21 cellular contexts compared by ENCODE assay signal in genomic region chr10:111565542-111565941, GRCh38.
DNase-seq lines count a peak whose midpoint lies in the region; ATAC-seq, FAIRE-seq and TF ChIP-seq lines count a peak whose summit lies in the region.
"Had no signal": no experiment of that assay in that cellular context is flagged by ENCODE, and none has a peak within 500 bp of the region (broad histone marks: within the 10 kb centered on the region; RNA-seq: fewer than 3 reads in every experiment).

No MANE protein-coding gene starts in this region.

- CTCF ChIA-PET in H1 (lab: Charles Lee; ENCODE audit: partially characterized antibody) = interaction anchor here (1.6 kb wide), 1 partner anchor 33 kb away, joined by 5 read pairs; no protein-coding TSS in a partner anchor

- no peak overlapping the region for H3K27ac ChIP-seq in GM23338 (ENCODE audit: low read depth)
- no peak overlapping the region for H3K27ac ChIP-seq in H1 (ENCODE audit: low read depth, low read length)
- H3K27ac ChIP-seq in mesendoderm (ENCODE audit: low read depth, low read length) = no peak overlapping the region
- no peak overlapping the region for H3K27ac ChIP-seq in MM.1S (ENCODE audit: low read length)
- no peak overlapping the region for H3K27ac ChIP-seq in Peyer's patch
- H3K27ac ChIP-seq: C4-2B had no signal

- H2BK120ac ChIP-seq in H1 (replicated peaks; ENCODE audit: low read depth, low read length) = no peak overlapping the region
- H2BK120ac ChIP-seq in mesendoderm (ENCODE audit: low read depth, low read length) = no peak overlapping the region

- ATAC-seq in GM23338 (no peak), HG02981 (IDR thresholded peaks at IDR 0.05; ENCODE audit: unreplicated experiment) (no peak), HG03460 (IDR thresholded peaks at IDR 0.05; ENCODE audit: unreplicated experiment) (no peak)
- ATAC-seq: HCT116, HepG2 had no signal

- H3K4me2 ChIP-seq in GM23338 (no peak overlapping the region), H1 (ENCODE audit: insufficient read depth in 1 of 2, low read depth in 2 of 2, low read length in 2 of 2) (no peak overlapping the region), mesendoderm (ENCODE audit: low read length) (no peak overlapping the region), MM.1S (ENCODE audit: low read depth, low read length) (no peak overlapping the region)

- H3K36me3 ChIP-seq in GM23338 (ENCODE audit: insufficient read depth) = no peaks in the 10 kb centered on the region
- H3K36me3 ChIP-seq in H1 (ENCODE audit: control insufficient read depth in 2 of 4, insufficient read depth in 4 of 4, low read length in 3 of 4) = no peaks in the 10 kb centered on the region
- no peaks in the 10 kb centered on the region for H3K36me3 ChIP-seq in mesendoderm (ENCODE audit: control insufficient read depth, insufficient read depth, low read length)
- no peaks in the 10 kb centered on the region for H3K36me3 ChIP-seq in MM.1S (replicated peaks; ENCODE audit: insufficient read depth, low read length)
- H3K36me3 ChIP-seq in Peyer's patch = no peaks in the 10 kb centered on the region
- H3K36me3 ChIP-seq: BE2C had no signal

- no peak overlapping the region for H4K8ac ChIP-seq in H1 (ENCODE audit: extremely low read depth, insufficient read depth, low read length)
- H4K8ac ChIP-seq in mesendoderm (ENCODE audit: low read depth, low read length) = no peak overlapping the region

- H3F3A ChIP-seq in GM23338 (replicated peaks; ENCODE audit: low read depth) (no peaks in the 10 kb centered on the region), MM.1S (ENCODE audit: insufficient read depth, low read length) (no peaks in the 10 kb centered on the region)

- no peak for TF ChIP-seq EP300 in H1 (IDR thresholded peaks at IDR 0.05; ENCODE audit: borderline replicate concordance in 1 of 2, low read depth in 2 of 2, low read length in 2 of 2)

- H3K9ac ChIP-seq in H1 (replicated peaks in 1 of 4; ENCODE audit: extremely low read depth in 1 of 4, low read depth in 3 of 4, low read length in 3 of 4) (no peak overlapping the region), mesendoderm (ENCODE audit: low read length) (no peak overlapping the region), MM.1S (ENCODE audit: low read length) (no peak overlapping the region)

- H3K27me3 ChIP-seq in GM23338 (ENCODE audit: insufficient read depth) = no peaks in the 10 kb centered on the region
- H3K27me3 ChIP-seq in H1 (replicated peaks in 1 of 4; ENCODE audit: control insufficient read depth in 3 of 4, extremely low read depth in 1 of 4, insufficient read depth in 3 of 4, low read length in 3 of 4) = no peaks in the 10 kb centered on the region; a peak in 1 of 7 replicates
- H3K27me3 ChIP-seq in mesendoderm (ENCODE audit: insufficient read depth, low read length, poor library complexity) = no peaks in the 10 kb centered on the region
- H3K27me3 ChIP-seq in MM.1S (replicated peaks; ENCODE audit: insufficient read depth, low read length) = no peaks in the 10 kb centered on the region
- no peaks in the 10 kb centered on the region for H3K27me3 ChIP-seq in Peyer's patch
- H3K27me3 ChIP-seq: BE2C had no signal

- DNase-seq in GM23338 (ENCODE audit: low spot score) (no peak), H1 (ENCODE audit: low read depth in 1 of 2, low spot score in 2 of 2) (no peak), mesendoderm (peak; percentile 26), MM.1S (no peak), Peyer's patch (no peak)
- DNase-seq: ACHN; BE2C; CD4-positive, alpha-beta T cell; DMS153; DMS79; GDM1; HFFc6; KBM-7 had no signal

- POLR2A ChIA-PET in H1 (lab: Charles Lee; ENCODE audit: partially characterized antibody) = no interaction called here

- no peak overlapping the region for H4K91ac ChIP-seq in H1 (replicated peaks; ENCODE audit: insufficient read length, low read length)

- peaks cover 10% of the 10 kb centered on the region for H3K9me2 ChIP-seq in GM23338 (ENCODE audit: insufficient read depth)
- no peaks in the 10 kb centered on the region for H3K9me2 ChIP-seq in MM.1S (replicated peaks; ENCODE audit: insufficient read depth, low read length)

- TF ChIP-seq RAD21 in H1 (IDR thresholded peaks at IDR 0.05 in 1 of 2, conservative IDR thresholded peaks at IDR 0.05 in 1 of 2; ENCODE audit: low read depth in 2 of 2, low read length in 2 of 2) = no peak

- H3K9me3 ChIP-seq in H1 (ENCODE audit: insufficient read depth in 2 of 2, low read depth in 1 of 2, low read length in 1 of 2) = no peaks in the 10 kb centered on the region
- H3K9me3 ChIP-seq in MM.1S (replicated peaks; ENCODE audit: insufficient read depth, low read length) = no peaks in the 10 kb centered on the region
- H3K9me3 ChIP-seq in Peyer's patch = no peaks in the 10 kb centered on the region
- H3K9me3 ChIP-seq: BE2C had no signal

- H3K27me3 Mint-ChIP-seq in GM23338 (ENCODE audit: insufficient read depth, low read depth, poor library complexity) = peaks cover 4% of the 10 kb centered on the region

- no peaks in the 10 kb centered on the region for H3K79me2 ChIP-seq in GM23338 (replicated peaks; ENCODE audit: insufficient read depth)
- H3K79me2 ChIP-seq in H1 (ENCODE audit: control insufficient read depth in 1 of 2, insufficient read depth in 2 of 2, low read length in 2 of 2) = no peaks in the 10 kb centered on the region
- no peaks in the 10 kb centered on the region for H3K79me2 ChIP-seq in mesendoderm (ENCODE audit: control insufficient read depth, insufficient read depth, low read length)
- H3K79me2 ChIP-seq in MM.1S (ENCODE audit: low read length) = no peaks in the 10 kb centered on the region

- no peak overlapping the region for H2BK12ac ChIP-seq in H1 (ENCODE audit: low read depth, low read length)

- H3K4me3 Mint-ChIP-seq in GM23338 = no peak overlapping the region
- H3K4me3 Mint-ChIP-seq: CD4-positive, alpha-beta T cell; HFFc6; IgD-negative memory B cell had no signal

- no peak overlapping the region for H3K56ac ChIP-seq in H1 (replicated peaks; ENCODE audit: insufficient read length, low read depth, low read length)
- no peak overlapping the region for H3K56ac ChIP-seq in mesendoderm (ENCODE audit: low read length)

- no peak overlapping the region for H2BK20ac ChIP-seq in H1 (ENCODE audit: low read length)

- H2BK15ac ChIP-seq in H1 (ENCODE audit: low read length) (no peak overlapping the region), mesendoderm (replicated peaks; ENCODE audit: low read depth) (no peak overlapping the region)

- H2AK5ac ChIP-seq in H1 (ENCODE audit: low read depth, low read length) = no peak overlapping the region
- no peak overlapping the region for H2AK5ac ChIP-seq in mesendoderm (ENCODE audit: low read length)

- no peak for TF ChIP-seq CTCF in GM23338 (conservative IDR thresholded peaks at IDR 0.05; ENCODE audit: low read depth in 2 of 2)
- TF ChIP-seq CTCF in H1 (IDR thresholded peaks at IDR 0.05; ENCODE audit: control extremely low read depth in 1 of 3, insufficient read depth in 1 of 3, low read depth in 1 of 3, low read length in 3 of 3) = no peak
- TF ChIP-seq CTCF in MM.1S (IDR thresholded peaks at IDR 0.05; ENCODE audit: low read length) = no peak
- TF ChIP-seq CTCF in Peyer's patch (IDR thresholded peaks at IDR 0.05) = no peak

- no peak overlapping the region; the same call in 1 of the 2 replicates for H3K18ac ChIP-seq in H1 (ENCODE audit: extremely low read depth, low read length)
- no peak overlapping the region for H3K18ac ChIP-seq in mesendoderm (ENCODE audit: low read length)

- no peak overlapping the region for H3K14ac ChIP-seq in H1 (ENCODE audit: insufficient read length)

- H2AFZ ChIP-seq in GM23338 (no peak overlapping the region), H1 (ENCODE audit: low read length) (peak overlapping the region; percentile 84; the same call in 1 of the 2 replicates), MM.1S (ENCODE audit: low read length) (no peak overlapping the region)

- peak overlapping the region; percentile 88 for H3K27ac Mint-ChIP-seq in GM23338
- H3K27ac Mint-ChIP-seq: CD4-positive, alpha-beta T cell; HFFc6; IgD-negative memory B cell had no signal

- no peaks in the 10 kb centered on the region; the same call in 2 of the 3 replicates for H3K9me3 Mint-ChIP-seq in GM23338
- H3K9me3 Mint-ChIP-seq: CD4-positive, alpha-beta T cell; IgD-negative memory B cell had no signal

- H3K23me2 ChIP-seq in H1 (ENCODE audit: low read depth, low read length) = no peaks in the 10 kb centered on the region

- H4K20me1 ChIP-seq in GM23338 (replicated peaks; ENCODE audit: insufficient read depth) (no peaks in the 10 kb centered on the region), H1 (replicated peaks in 1 of 2; ENCODE audit: control insufficient read depth in 1 of 2, insufficient read depth in 2 of 2, low read length in 2 of 2) (no peaks in the 10 kb centered on the region), MM.1S (ENCODE audit: insufficient read depth, low read length) (no peaks in the 10 kb centered on the region)

- no peaks in the 10 kb centered on the region for H3K36me3 Mint-ChIP-seq in GM23338 (ENCODE audit: low read depth)
- H3K36me3 Mint-ChIP-seq: IgD-negative memory B cell had no signal

- H3K79me1 ChIP-seq in H1 (ENCODE audit: low read depth, low read length) = no peaks in the 10 kb centered on the region
- H3K79me1 ChIP-seq in mesendoderm (ENCODE audit: low read length) = no peaks in the 10 kb centered on the region

- no peak overlapping the region for H2BK5ac ChIP-seq in H1 (ENCODE audit: low read depth, low read length)
- no peak overlapping the region for H2BK5ac ChIP-seq in mesendoderm (ENCODE audit: low read length)

- no peak overlapping the region for H3K4me3 ChIP-seq in GM23338
- H3K4me3 ChIP-seq in H1 (ENCODE audit: extremely low read depth in 1 of 4, insufficient read depth in 2 of 4, low read depth in 3 of 4, low read length in 4 of 4) = no peak overlapping the region
- H3K4me3 ChIP-seq in mesendoderm (ENCODE audit: low read length) = no peak overlapping the region
- no peak overlapping the region for H3K4me3 ChIP-seq in MM.1S (ENCODE audit: low read length)
- no peak overlapping the region for H3K4me3 ChIP-seq in Peyer's patch

- H3K4ac ChIP-seq in H1 (replicated peaks; ENCODE audit: insufficient read length, low read depth, low read length) (no peak overlapping the region), mesendoderm (ENCODE audit: low read depth, low read length) (no peak overlapping the region)

- FAIRE-seq in H1 (lab: Jason Lieb, UNC) = no peak
- FAIRE-seq: GM12892, H54, HepG2 had no signal

- H3K23ac ChIP-seq in H1 (ENCODE audit: insufficient read length) = no peak overlapping the region
- no peak overlapping the region for H3K23ac ChIP-seq in mesendoderm (ENCODE audit: low read length)

- TF ChIP-seq POLR2A in H1 (IDR thresholded peaks at IDR 0.05; ENCODE audit: control extremely low read depth in 1 of 2, low read depth in 2 of 2, low read length in 2 of 2) (no peak), Peyer's patch (IDR thresholded peaks at IDR 0.05) (no peak)

- peaks cover 33% of the 10 kb centered on the region for H3K4me1 Mint-ChIP-seq in GM23338
- H3K4me1 Mint-ChIP-seq: IgD-negative memory B cell had no signal

- H3K4me1 ChIP-seq in GM23338 (ENCODE audit: insufficient read depth) (no peaks in the 10 kb centered on the region; the same call in 1 of the 2 replicates), H1 (replicated peaks in 1 of 4; ENCODE audit: control insufficient read depth in 3 of 4, insufficient read depth in 4 of 4, low read length in 3 of 4) (peaks cover 0 to 5% (median 2%) of the 10 kb centered on the region in 4 experiments; a peak in 2 of 7 replicates), mesendoderm (ENCODE audit: control insufficient read depth, low read depth, low read length) (no peaks in the 10 kb centered on the region), MM.1S (ENCODE audit: low read length) (no peaks in the 10 kb centered on the region), Peyer's patch (no peaks in the 10 kb centered on the region)

- no peak overlapping the region for H4K5ac ChIP-seq in H1 (ENCODE audit: insufficient read length, low read depth, low read length)
- H4K5ac ChIP-seq in mesendoderm (ENCODE audit: low read length) = no peak overlapping the region
